In genomic region chr16:74936902-74937560, GRCh38 we compare ENCODE assay signal across 8 cellular contexts. TPM values are rescaled to one million over a fixed set of nuclear protein-coding genes. Genes with fewer than 3 reads are reported as not detected.
DNase-seq lines count a peak whose midpoint lies in the region; ATAC-seq, FAIRE-seq and TF ChIP-seq lines count a peak whose summit lies in the region.

No MANE protein-coding gene starts in this region.

- in situ Hi-C loops in mammary epithelial cell (cut with MboI; ENCODE audit: low sequenced_read_pairs in 2 of 2) = no loop called here

- TF ChIP-seq CTCF in HL-60 (IDR thresholded peaks at IDR 0.05; ENCODE audit: insufficient read depth, low read length) (no peak), mammary epithelial cell (conservative IDR thresholded peaks at IDR 0.05 in 1 of 2, IDR thresholded peaks at IDR 0.05 in 1 of 2; ENCODE audit: extremely low read depth in 1 of 2, insufficient read depth in 1 of 2, low read depth in 1 of 2, low read length in 2 of 2) (no peak), kidney (IDR thresholded peaks at IDR 0.05; ENCODE audit: borderline replicate concordance, extremely low read depth, insufficient read depth) (no peak), D721Med (IDR thresholded peaks at IDR 0.05; ENCODE audit: insufficient read depth, missing control alignments) (no peak)

- no peak overlapping the region for H3K4me3 ChIP-seq in HL-60 (replicated peaks; ENCODE audit: insufficient read depth, low read length)
- no peak overlapping the region for H3K4me3 ChIP-seq in mammary epithelial cell (replicated peaks in 1 of 3; ENCODE audit: insufficient read depth in 1 of 3, low read depth in 2 of 3, low read length in 3 of 3)
- no peak overlapping the region for H3K4me3 ChIP-seq in kidney (ENCODE audit: low read length in 2 of 2)

- no peak overlapping the region for H3K9ac ChIP-seq in mammary epithelial cell (ENCODE audit: insufficient read depth, low read length)
- no peak overlapping the region for H3K9ac ChIP-seq in kidney (ENCODE audit: low read length in 2 of 2)

- no peaks in the 10 kb centered on the region for H4K20me1 ChIP-seq in mammary epithelial cell (ENCODE audit: insufficient read depth, low read length)

- peak; percentile 44 for DNase-seq in GF-D8 (lab: John Stamatoyannopoulos, UW)
- peak; percentile 62 to 67 for DNase-seq in HL-60 (ENCODE audit: low read depth in 1 of 2, low spot score in 1 of 2)
- peak; percentile 57 for DNase-seq in mammary epithelial cell
- DNase-seq in kidney = no peak
- no peak for DNase-seq in D721Med (ENCODE audit: insufficient read length, low spot score)
- no peak for DNase-seq in COR-L47 (lab: John Stamatoyannopoulos, UW)
- no peak for DNase-seq in NCI-H1436 (lab: John Stamatoyannopoulos, UW)

- H3K36me3 ChIP-seq in mammary epithelial cell (ENCODE audit: insufficient read depth, low read length) (peaks cover 15% of the 10 kb centered on the region), kidney (ENCODE audit: control insufficient read depth in 1 of 2, insufficient read depth in 2 of 2, low read length in 2 of 2) (peaks cover 15 to 20% of the 10 kb centered on the region in 2 donors)

- H3K79me2 ChIP-seq in mammary epithelial cell (ENCODE audit: insufficient read depth, low read length) = no peaks in the 10 kb centered on the region

- intact Hi-C loops in mammary epithelial cell (cut with micrococcal nuclease) (no loop called here), kidney (cut with DNase I) (no loop called here)

- peak; percentile 94 for ATAC-seq in GM21381 (IDR thresholded peaks at IDR 0.05; ENCODE audit: unreplicated experiment)

- H3K27ac ChIP-seq in HL-60 (replicated peaks) = 0 out of 2 replicates have a peak overlapping the region, but pooled peaks have one; percentile 13
- no peak overlapping the region for H3K27ac ChIP-seq in mammary epithelial cell (ENCODE audit: insufficient read depth, low read depth, low read length)
- no peak overlapping the region for H3K27ac ChIP-seq in kidney (ENCODE audit: low read depth in 2 of 2, low read length in 2 of 2)

- BruUV-seq in mammary epithelial cell (replicated peaks; lab: Mats Ljungman, UMichigan) = no TSS peak

- no peak overlapping the region for H2AFZ ChIP-seq in mammary epithelial cell (ENCODE audit: low read depth, low read length)

- WGBS in mammary epithelial cell (ENCODE audit: low coverage, missing lambda C conversion rate) = 89% methylated on average over 7 of the region's 7 CpGs

- H3K4me1 ChIP-seq in mammary epithelial cell (ENCODE audit: insufficient read depth, low read length) (no peaks in the 10 kb centered on the region), kidney (ENCODE audit: control insufficient read depth in 1 of 2, insufficient read depth in 1 of 2, low read depth in 1 of 2, low read length in 2 of 2) (no peaks in the 10 kb centered on the region)

- H3K27me3 ChIP-seq in HL-60 (ENCODE audit: insufficient read depth, poor library complexity, severe bottlenecking) (no peaks in the 10 kb centered on the region), mammary epithelial cell (ENCODE audit: insufficient read depth, low read length) (no peaks in the 10 kb centered on the region)

- no peak overlapping the region for H3K4me2 ChIP-seq in mammary epithelial cell (ENCODE audit: insufficient read depth, low read depth, low read length)

- no peaks in the 10 kb centered on the region for H3K9me3 ChIP-seq in mammary epithelial cell (replicated peaks; ENCODE audit: insufficient read depth, low read length)
- H3K9me3 ChIP-seq in kidney (ENCODE audit: control insufficient read depth in 1 of 2, low read length in 2 of 2) = no peaks in the 10 kb centered on the region

- FAIRE-seq in kidney (lab: Jason Lieb, UNC) (no peak), D721Med (lab: Jason Lieb, UNC) (no peak)

- dilution Hi-C loops in mammary epithelial cell (cut with HindIII; ENCODE audit: low sequenced_read_pairs) = no loop called here

- CTCF ChIA-PET in mammary epithelial cell (lab: Charles Lee; ENCODE audit: low non-redundant PET) = no interaction called here

RNA-seq across cellular contexts. Expression of gene WDR59, which starts 47.9 kb away (rescaled TPM):
- total RNA-seq in mammary epithelial cell (10 to 100 TPM; 26.5 to 64.8 TPM), kidney (60.0 TPM)
- polyA plus RNA-seq in mammary epithelial cell (41.8 TPM), kidney (ENCODE audit: insufficient read depth, low read depth, low replicate concordance) (32.6 TPM)
- 90.8 TPM for polyA minus RNA-seq in mammary epithelial cell

Comparison
In these comparisons a context has a peak if more than half of its experiments do, and no peak if none do; other contexts are left out.
1. DNase-seq: peak in GF-D8 (single experiment), HL-60 (2 of 2) and mammary epithelial cell (single experiment); none in kidney (single experiment), D721Med (single experiment), COR-L47 (single experiment) and NCI-H1436 (single experiment).